ENCODE assay signal across 28 cellular contexts in the genomic region with DNA sequence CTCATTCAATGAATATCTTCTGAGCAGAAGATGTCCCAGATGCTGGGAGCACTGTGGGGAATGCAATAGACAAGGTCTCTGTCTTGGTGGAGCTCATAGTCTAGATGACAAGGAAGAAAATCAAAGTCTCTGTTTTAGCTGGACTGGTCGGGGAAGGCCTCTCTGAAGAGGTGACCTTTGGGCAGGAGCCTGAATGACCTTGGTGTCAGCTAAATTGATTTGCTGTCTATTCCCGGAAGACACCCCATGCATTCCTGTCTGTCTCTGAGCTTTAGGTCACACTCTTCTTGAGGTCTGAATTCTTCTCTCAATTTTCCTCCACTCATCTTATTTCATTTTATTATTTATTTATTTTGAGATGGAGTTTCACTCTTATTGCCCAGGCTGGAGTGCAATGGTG. TPM values are rescaled to one million over a fixed set of nuclear protein-coding genes. Genes with fewer than 3 reads are reported as not detected.
"Had no signal": no experiment of that assay in that cellular context is flagged by ENCODE, and none has a peak within 500 bp of the region (broad histone marks: within the 10 kb centered on the region; RNA-seq: fewer than 3 reads in every experiment).

No MANE protein-coding gene starts in this region.

- H3K4me1 ChIP-seq: stomach, suprapubic skin, testis, thyroid gland, tibial artery, tibial nerve, transverse colon, upper lobe of left lung, upper lobe of right lung, uterus, vagina had no signal

- H3K9me3 ChIP-seq: stomach, suprapubic skin, testis, thoracic aorta, thyroid gland, tibial artery, tibial nerve, transverse colon, upper lobe of left lung, upper lobe of right lung, uterus, vagina had no signal

- H3K27ac ChIP-seq: stomach, suprapubic skin, testis, thoracic aorta, thyroid gland, tibial artery, tibial nerve, transverse colon, upper lobe of left lung, upper lobe of right lung, uterus, vagina had no signal

- FAIRE-seq: urothelium cell line had no signal

- H3K4me3 ChIP-seq: stomach, suprapubic skin, testis, thoracic aorta, thyroid gland, tibial artery, tibial nerve, transverse colon, upper lobe of left lung, upper lobe of right lung, uterus, vagina had no signal

- H3K27me3 ChIP-seq: suprapubic skin, testis, thyroid gland, tibial nerve, transverse colon, upper lobe of left lung, uterus, vagina had no signal

- ATAC-seq: stimulated activated effector memory CD8-positive, alpha-beta T cell treated with anti-CD3 and anti-CD28 coated beads, Interleukin-12 subunit alpha, Interleukin-12 subunit beta, amount 100 ng/mL, for 72 hours; stimulated activated memory B cell treated with anti-CD40 and anti-IgM and Interleukin-4, amounts not matched to agents 10 μg/mL and 1 μg/mL and 100 μg/mL, for 72 hours; stimulated activated naive B cell treated with anti-CD40 and anti-IgM and Interleukin-4, amounts not matched to agents 10 μg/mL and 1 μg/mL and 100 μg/mL, for 72 hours; stimulated activated naive CD8-positive, alpha-beta T cell treated with anti-CD3 and anti-CD28 coated beads, Interleukin-15, amount 100 ng/mL, for 72 hours; stimulated activated naive CD8-positive, alpha-beta T cell treated with anti-CD3 and anti-CD28 coated beads, Interleukin-15, Interleukin-2, amounts not matched to agents 100 U/mL and 50 U/mL, for 24 hours; upper lobe of right lung had no signal

- DNase-seq: stimulated activated CD4-positive, alpha-beta T cell treated with anti-CD3 and anti-CD28 coated beads, Interleukin-2, amount 100 ng/mL, for 48 hours; stimulated activated CD4-positive, alpha-beta T cell treated with anti-CD3 and anti-CD28 coated beads, Interleukin-4, amount 100 ng/mL, for 1 hour; stimulated activated CD4-positive, alpha-beta T cell treated with anti-CD3 and anti-CD28 coated beads, Interleukin-4, amount 100 ng/mL, for 24 hours; stimulated activated CD4-positive, alpha-beta T cell treated with anti-CD3 and anti-CD28 coated beads, Interleukin-4, amount 100 ng/mL, for 4 hours; stimulated activated CD8-positive, alpha-beta memory T cell treated with anti-CD3 and anti-CD28 coated beads, Interleukin-4, amount 100 ng/mL, for 48 hours; stimulated activated naive B cell treated with anti-CD40 and anti-IgM and Interleukin-4, amounts not matched to agents 10 μg/mL and 1 μg/mL and 100 μg/mL, for 72 hours; stimulated activated naive CD4-positive, alpha-beta T cell; stimulated activated naive CD4-positive, alpha-beta T cell treated with Interleukin-2 at 50 U/mL for 16 hours; stimulated activated naive CD8-positive, alpha-beta T cell treated with anti-CD3 and anti-CD28 coated beads, Interleukin-15, amount 100 ng/mL, for 72 hours; stimulated activated naive CD8-positive, alpha-beta T cell treated with anti-CD3 and anti-CD28 coated beads, Interleukin-15, Interleukin-2, amounts not matched to agents 100 U/mL and 50 U/mL, for 24 hours; stomach; substantia nigra; testis; thyroid gland; tibial artery; transverse colon; trophoblast cell; upper lobe of left lung; upper lobe of right lung; uterus had no signal

- H3K36me3 ChIP-seq: stomach, suprapubic skin, thoracic aorta, thyroid gland, tibial artery, tibial nerve, transverse colon, upper lobe of left lung, upper lobe of right lung, uterus, vagina had no signal

RNA-seq across cellular contexts. Expression of a gene that starts 14.5 kb away (rescaled TPM):
- total RNA-seq: subcutaneous adipose tissue, thoracic aorta, thyroid gland, tibial nerve, transverse colon, uterus, vagina had no signal
